In the genomic region with DNA sequence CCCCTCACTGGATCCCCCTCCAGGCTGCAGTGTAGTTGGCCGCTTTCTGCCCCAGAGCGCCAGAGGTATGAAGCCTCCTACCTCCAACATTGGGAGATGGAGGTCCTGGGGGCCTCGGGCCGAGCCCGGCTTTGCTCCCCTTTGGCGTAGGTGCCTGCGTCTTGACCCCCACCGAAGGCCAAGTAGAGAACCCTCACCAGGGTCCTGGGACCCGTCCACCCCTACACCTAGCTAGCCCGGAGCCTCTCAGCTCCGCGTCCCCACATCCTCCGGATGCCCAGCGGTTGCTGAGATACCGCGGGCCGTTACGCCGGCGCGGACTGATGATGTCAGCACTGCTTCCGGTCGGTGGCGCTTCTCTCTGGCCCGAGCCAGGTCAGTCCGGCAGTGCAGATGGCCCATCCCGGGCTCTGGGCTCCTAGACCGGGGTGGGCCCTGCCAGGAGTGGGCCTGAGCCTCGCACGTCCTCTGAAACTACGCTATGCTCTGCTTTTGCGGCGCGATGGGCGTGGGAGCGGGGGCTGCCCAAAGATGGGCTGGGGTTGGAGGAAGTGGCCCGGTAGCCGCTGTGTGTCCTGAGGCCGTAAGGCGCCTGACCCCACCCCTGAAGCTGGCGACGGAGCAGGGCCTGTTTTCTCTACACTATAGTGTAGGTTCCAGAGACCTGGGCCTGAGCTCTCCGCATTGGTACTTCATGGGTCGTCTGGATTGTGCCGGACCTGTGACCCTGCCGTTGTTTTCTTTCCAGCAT, we compare ENCODE assay signal across 8 cellular contexts. TPM values are rescaled to one million over a fixed set of nuclear protein-coding genes. Genes with fewer than 3 reads are reported as not detected.
A peak's percentile ranks its signal among the peaks of the same experiment; 100 is the strongest.
DNase-seq lines count a peak whose midpoint lies in the region; ATAC-seq and TF ChIP-seq lines count a peak whose summit lies in the region.

Gene GLB1L (minus strand): TSS at position 297 of the 751 bp plus-strand sequence. CDS start 1,871 bp downstream, outside the sequence.
Gene STK16 (plus strand): TSS at position 332 of the 751 bp plus-strand sequence. CDS start 521 bp downstream, outside the sequence.

- H4K20me1 ChIP-seq in fibroblast of lung (ENCODE audit: control insufficient read depth, extremely low read depth, insufficient read depth, low read length), result no peaks in the 10 kb centered on the region

- H3K4me2 ChIP-seq in fibroblast of lung (ENCODE audit: extremely low read depth, insufficient read depth, low read length), result peak within 1 kb of the TSS; percentile 92

- H3K27me3 ChIP-seq in fibroblast of lung (ENCODE audit: control insufficient read depth, insufficient read depth, low read length), result no peaks in the 10 kb centered on the region

- peaks cover 17% of the 10 kb centered on the region for H3K4me1 ChIP-seq in fibroblast of lung (ENCODE audit: control insufficient read depth, extremely low read depth, insufficient read depth, low read length)

- peak within 1 kb of the TSS; percentile 99 for H3K27ac ChIP-seq in fibroblast of lung (ENCODE audit: insufficient read depth, low read length)

- H3K36me3 Mint-ChIP-seq in naive thymus-derived CD8-positive, alpha-beta T cell, result peaks cover 0 to 23% (median 19%) of the 10 kb centered on the region in 3 donors
- H3K36me3 Mint-ChIP-seq in stimulated activated memory B cell treated with anti-CD40 and anti-IgM and Interleukin-4, amounts not matched to agents 10 μg/mL and 1 μg/mL and 100 μg/mL, for 72 hours, result peaks cover 25% of the 10 kb centered on the region

- TF ChIP-seq CTCF in fibroblast of lung (conservative IDR thresholded peaks at IDR 0.05 in 1 of 2, IDR thresholded peaks at IDR 0.05 in 1 of 2; ENCODE audit: low read depth in 1 of 2, low read length in 2 of 2), result no peak

- POLR2A ChIA-PET in naive thymus-derived CD8-positive, alpha-beta T cell (lab: Charles Lee), result interaction anchor here (0.6 to 20.8 kb wide), 20 partner anchors 4 to 85 kb away, joined by 3 to 591 read pairs (median 6); partner anchors contain the start of genes ABCB6, ANKZF1, ATG9A and CNPPD1

- peak within 1 kb of the TSS; percentile 84 to 100 (median 96) for H3K4me3 Mint-ChIP-seq in naive thymus-derived CD8-positive, alpha-beta T cell
- peak within 1 kb of the TSS; percentile 90 for H3K4me3 Mint-ChIP-seq in stimulated activated memory B cell treated with anti-CD40 and anti-IgM and Interleukin-4, amounts not matched to agents 10 μg/mL and 1 μg/mL and 100 μg/mL, for 72 hours

- H3K36me3 ChIP-seq in fibroblast of lung (ENCODE audit: control insufficient read depth, insufficient read depth, low read length), result peaks cover 14% of the 10 kb centered on the region

- peak within 1 kb of the TSS; percentile 94 to 99 (median 98) for H3K27ac Mint-ChIP-seq in naive thymus-derived CD8-positive, alpha-beta T cell
- H3K27ac Mint-ChIP-seq in stimulated activated memory B cell treated with anti-CD40 and anti-IgM and Interleukin-4, amounts not matched to agents 10 μg/mL and 1 μg/mL and 100 μg/mL, for 72 hours, result peak within 1 kb of the TSS; percentile 89

- ATAC-seq in GM21528 (IDR thresholded peaks at IDR 0.05; ENCODE audit: low FRiP score, unreplicated experiment), result peak; percentile 70
- peak; percentile 61 to 62 for ATAC-seq in naive thymus-derived CD8-positive, alpha-beta T cell
- ATAC-seq in stimulated activated memory B cell treated with anti-CD40 and anti-IgM and Interleukin-4, amounts not matched to agents 10 μg/mL and 1 μg/mL and 100 μg/mL, for 72 hours, result peak; percentile 88

- H3K9me3 ChIP-seq in fibroblast of lung (ENCODE audit: control insufficient read depth, insufficient read depth, low read depth, low read length), result no peaks in the 10 kb centered on the region

- no peaks in the 10 kb centered on the region for H3K27me3 Mint-ChIP-seq in naive thymus-derived CD8-positive, alpha-beta T cell
- no peaks in the 10 kb centered on the region for H3K27me3 Mint-ChIP-seq in stimulated activated memory B cell treated with anti-CD40 and anti-IgM and Interleukin-4, amounts not matched to agents 10 μg/mL and 1 μg/mL and 100 μg/mL, for 72 hours

- peak within 1 kb of the TSS; percentile 98 for H3K9ac ChIP-seq in fibroblast of lung (ENCODE audit: insufficient read depth, low read length)

- DNase-seq in DMS53 treated with DMSO at 0.1 percent for 48 hours (lab: John Stamatoyannopoulos, UW; ENCODE audit: unreplicated experiment) (peak; percentile 40), HuH-7 (ENCODE audit: low spot score) (peak; percentile 94), fibroblast of lung (ENCODE audit: low read depth in 2 of 2) (peak; percentile 89 to 94)
- DNase-seq in activated T-helper 1 cell treated with anti-CD3 and anti-CD28 coated beads, Interleukin-2, amount 50 U/mL, for 16 hours (ENCODE audit: low read depth in 1 of 2, low spot score in 1 of 2), result peak; percentile 83 to 85
- DNase-seq in naive thymus-derived CD8-positive, alpha-beta T cell, result peak; percentile 70 to 92 (median 85)

- H3K4me1 Mint-ChIP-seq in naive thymus-derived CD8-positive, alpha-beta T cell, result peaks cover 19 to 70% (median 69%) of the 10 kb centered on the region in 4 donors
- peaks cover 46% of the 10 kb centered on the region for H3K4me1 Mint-ChIP-seq in stimulated activated memory B cell treated with anti-CD40 and anti-IgM and Interleukin-4, amounts not matched to agents 10 μg/mL and 1 μg/mL and 100 μg/mL, for 72 hours

- peaks cover 15% of the 10 kb centered on the region for H3K79me2 ChIP-seq in fibroblast of lung (ENCODE audit: control insufficient read depth, insufficient read depth, low read length)

- no peaks in the 10 kb centered on the region for H3K9me3 Mint-ChIP-seq in naive thymus-derived CD8-positive, alpha-beta T cell
- H3K9me3 Mint-ChIP-seq in stimulated activated memory B cell treated with anti-CD40 and anti-IgM and Interleukin-4, amounts not matched to agents 10 μg/mL and 1 μg/mL and 100 μg/mL, for 72 hours, result no peaks in the 10 kb centered on the region

- peak within 1 kb of the TSS; percentile 86 for H2AFZ ChIP-seq in fibroblast of lung (ENCODE audit: low read length)

- H3K4me3 ChIP-seq in fibroblast of lung (replicated peaks in 1 of 4; ENCODE audit: control extremely low read depth in 1 of 4, insufficient read depth in 1 of 4, low read depth in 3 of 4, low read length in 4 of 4), result peak within 1 kb of the TSS; percentile 87 to 95 (median 94)

TF ChIP-seq in PFSK-1, 5 proteins besides CTCF, POLR2A, EP300 and RAD21:
- TF ChIP-seq FOXP2 (optimal IDR thresholded peaks at IDR 0.05; ENCODE audit: borderline replicate concordance, extremely low read depth, extremely low read length, insufficient read depth), result peak; percentile 73
- peak; percentile 59; the same call in 1 of the 2 replicates for TF ChIP-seq TAF1 (IDR thresholded peaks at IDR 0.05; ENCODE audit: borderline replicate concordance, insufficient read depth, low read length)
- 0 out of 4 replicates have a peak, but pooled peaks of 1 of the 2 experiments have one; percentile 17 for TF ChIP-seq REST (IDR thresholded peaks at IDR 0.05; ENCODE audit: insufficient read depth in 1 of 2, low read depth in 2 of 2, low read length in 2 of 2)
- TF ChIP-seq SIN3A (IDR thresholded peaks at IDR 0.05; ENCODE audit: borderline replicate concordance, insufficient read depth, low read length), result peak; percentile 60; the same call in 1 of the 2 replicates
- peak; percentile 90 for TF ChIP-seq POLR2AphosphoS5 (IDR thresholded peaks at IDR 0.05; ENCODE audit: low read depth, low read length)

RNA-seq across cellular contexts. Expression of gene GLB1L, which starts in this region (rescaled TPM):
- 1.3 TPM for polyA plus RNA-seq in PFSK-1 (2012; ENCODE audit: insufficient read length, low read depth)
- total RNA-seq in fibroblast of lung, result 28.2 and 47.0 TPM in 2 replicates
- polyA plus RNA-seq in fibroblast of lung, result 12.8 and 16.9 TPM in 2 replicates
- 7.6 and 9.6 TPM in 2 replicates for polyA plus RNA-seq in fibroblast of lung (2012)
- 12.4 and 16.9 TPM in 2 replicates for polyA minus RNA-seq in fibroblast of lung (ENCODE audit: low replicate concordance)
- total RNA-seq in naive thymus-derived CD8-positive, alpha-beta T cell, result 1 to 10 TPM; 1.8 to 2.7 TPM
- polyA plus RNA-seq in naive thymus-derived CD8-positive, alpha-beta T cell, result 1 to 10 TPM in 2 of 3 donors, under 1 TPM in 1; 0.62 to 1.8 (median 1.7) TPM

RNA-seq across cellular contexts. Expression of gene STK16, which starts in this region (rescaled TPM):
- polyA plus RNA-seq in PFSK-1 (2012; ENCODE audit: insufficient read length, low read depth), result 17.9 TPM
- total RNA-seq in fibroblast of lung, result 26.7 and 30.7 TPM in 2 replicates
- polyA plus RNA-seq in fibroblast of lung, result 35.7 and 42.8 TPM in 2 replicates
- 32.5 and 40.0 TPM in 2 replicates for polyA plus RNA-seq in fibroblast of lung (2012)
- polyA minus RNA-seq in fibroblast of lung (ENCODE audit: low replicate concordance), result 63.1 and 132 TPM in 2 replicates
- 10 to 100 TPM; 22.4 to 22.6 TPM for total RNA-seq in naive thymus-derived CD8-positive, alpha-beta T cell
- polyA plus RNA-seq in naive thymus-derived CD8-positive, alpha-beta T cell, result 10 to 100 TPM; 21.6 to 25.8 (median 23.7) TPM

Comparison
In these comparisons a context has a peak if more than half of its experiments do, and no peak if none do; other contexts are left out.
1. Peak in every context shown above with its lines: DNase-seq, ATAC-seq, H3K4me3 ChIP-seq and H3K27ac ChIP-seq.
2. DNase-seq: peak in every context shown above with its lines; median percentile 94 in HuH-7; 92 in fibroblast of lung; 85 in naive thymus-derived CD8-positive, alpha-beta T cell; 84 in activated T-helper 1 cell treated with anti-CD3 and anti-CD28 coated beads, Interleukin-2, amount 50 U/mL, for 16 hours; 40 in DMS53 treated with DMSO at 0.1 percent for 48 hours.